ENCODE assay signal across 20 cellular contexts in the genomic region with DNA sequence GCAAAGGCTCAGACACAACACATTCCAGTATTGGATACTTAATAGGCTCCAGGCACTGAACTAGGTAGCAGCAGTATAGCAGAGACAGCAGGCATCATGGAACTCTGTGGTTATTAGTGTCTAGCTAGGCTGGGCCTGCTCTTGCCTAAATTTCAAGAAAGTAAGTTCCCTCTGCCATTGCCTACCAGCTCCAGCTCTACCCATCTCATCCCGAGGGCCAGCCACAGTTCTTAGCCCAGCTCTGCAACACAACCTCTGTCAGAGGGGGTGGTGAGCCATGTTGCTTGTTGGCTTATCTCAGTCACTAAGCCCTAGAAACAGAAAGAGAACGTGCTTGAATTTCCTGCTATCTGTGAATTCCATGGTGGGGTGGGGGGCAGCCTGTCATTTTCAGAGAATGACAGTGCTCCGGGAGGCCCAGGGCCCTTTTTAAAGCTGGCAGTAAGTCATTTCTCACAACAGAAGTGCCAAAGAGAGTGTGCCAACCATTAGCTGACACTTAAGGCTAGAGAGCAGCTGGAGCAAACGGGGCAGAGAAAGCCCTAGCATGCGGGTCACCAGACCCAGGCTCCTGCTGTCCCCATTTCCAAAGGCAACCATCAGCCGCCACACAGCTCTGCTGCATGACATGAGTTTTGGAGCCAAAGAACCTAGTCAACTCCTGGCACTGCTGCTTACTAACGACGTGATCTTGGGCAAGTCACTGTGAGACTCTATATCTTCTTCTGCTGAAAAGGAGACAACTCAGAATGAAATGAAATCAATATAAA.
"Had no signal": no experiment of that assay in that cellular context is flagged by ENCODE, and none has a peak within 500 bp of the region (broad histone marks: within the 10 kb centered on the region; RNA-seq: fewer than 3 reads in every experiment).

No MANE protein-coding gene starts in this region.

- H3K27ac ChIP-seq: ascending aorta, body of pancreas had no signal

- H3K27me3 Mint-ChIP-seq: activated naive CD8-positive, alpha-beta T cell treated with anti-CD3 and anti-CD28 coated beads, Interleukin-2, amount 50 U/mL, for 24 hours had no signal

- DNase-seq: activated CD4-positive, alpha-beta T cell treated with anti-CD3 and anti-CD28 coated beads for 4 hours; activated CD8-positive, alpha-beta memory T cell treated with anti-CD3 and anti-CD28 coated beads, Interleukin-2, amount 50 U/mL, for 48 hours; activated CD8-positive, alpha-beta T cell treated with anti-CD3 and anti-CD28 coated beads, Interleukin-2, amount 10 ng/mL, durations not matched to agents 7 days and 5 days; activated naive CD4-positive, alpha-beta T cell treated with Interleukin-2 at 50 U/mL for 16 hours; activated naive CD8-positive, alpha-beta T cell treated with anti-CD3 and anti-CD28 coated beads, Interleukin-2, amount 50 U/mL, for 24 hours; activated T-cell treated with anti-CD3 and anti-CD28 coated beads, Interleukin-2, amount 50 U/mL, for 1 hour; amniotic stem cell; KBM-7; NCI-H1048; NCI-H146; NCI-H187 treated with DMSO at 0.1 percent for 48 hours; NCI-H2081 treated with DMSO at 0.1 percent for 48 hours; NCI-H446; NCI-H524; SHP77 treated with DMSO at 0.1 percent for 48 hours had no signal

- H3K27me3 ChIP-seq: ascending aorta, body of pancreas had no signal

- H3K4me1 ChIP-seq: ascending aorta had no signal

- H3K4me1 Mint-ChIP-seq: activated naive CD8-positive, alpha-beta T cell treated with anti-CD3 and anti-CD28 coated beads, Interleukin-2, amount 50 U/mL, for 24 hours had no signal

- ATAC-seq: activated CD4-positive, CD25-positive, alpha-beta regulatory T cell treated with anti-CD3 and anti-CD28 coated beads, Interleukin-2, amount 50 U/mL, for 24 hours; activated CD8-positive, alpha-beta T cell treated with anti-CD3 and anti-CD28 coated beads, Interleukin-2, amount 10 ng/mL, durations not matched to agents 7 days and 5 days; activated naive CD4-positive, alpha-beta T cell treated with anti-CD3 and anti-CD28 coated beads, Interleukin-2, amount 50 U/mL, for 72 hours; activated naive CD8-positive, alpha-beta T cell treated with anti-CD3 and anti-CD28 coated beads, Interleukin-2, amount 50 U/mL, for 24 hours; body of pancreas had no signal

- H3K4me3 ChIP-seq: ascending aorta, body of pancreas had no signal

- H3K4me3 Mint-ChIP-seq: activated CD8-positive, alpha-beta T cell treated with anti-CD3 and anti-CD28 coated beads, Interleukin-2, amount 10 ng/mL, durations not matched to agents 7 days and 5 days; activated naive CD8-positive, alpha-beta T cell treated with anti-CD3 and anti-CD28 coated beads, Interleukin-2, amount 50 U/mL, for 24 hours; T-helper 1 cell treated with Interleukin-12 subunit alpha and Interleukin-12 subunit beta and Interleukin-4 antibody, amounts not matched to agents 30 μg/mL and 1 μg/mL, for 36 hours had no signal

- H3K9me3 ChIP-seq: ascending aorta, body of pancreas had no signal

- H3K27ac Mint-ChIP-seq: activated CD8-positive, alpha-beta T cell treated with anti-CD3 and anti-CD28 coated beads, Interleukin-2, amount 10 ng/mL, durations not matched to agents 7 days and 5 days; activated naive CD8-positive, alpha-beta T cell treated with anti-CD3 and anti-CD28 coated beads, Interleukin-2, amount 50 U/mL, for 24 hours; T-helper 1 cell treated with Interleukin-12 subunit alpha and Interleukin-12 subunit beta and Interleukin-4 antibody, amounts not matched to agents 30 μg/mL and 1 μg/mL, for 36 hours had no signal

- H3K36me3 Mint-ChIP-seq: activated naive CD4-positive, alpha-beta T cell treated with anti-CD3 and anti-CD28 coated beads, Interleukin-2, amount 50 U/mL, for 72 hours had no signal

- H3K9me3 Mint-ChIP-seq: activated naive CD4-positive, alpha-beta T cell treated with anti-CD3 and anti-CD28 coated beads, Interleukin-2, amount 50 U/mL, for 72 hours; activated naive CD8-positive, alpha-beta T cell treated with anti-CD3 and anti-CD28 coated beads, Interleukin-2, amount 50 U/mL, for 24 hours; T-helper 1 cell treated with Interleukin-12 subunit alpha and Interleukin-12 subunit beta and Interleukin-4 antibody, amounts not matched to agents 30 μg/mL and 1 μg/mL, for 36 hours had no signal

- H3K36me3 ChIP-seq: ascending aorta had no signal
